25 cellular contexts compared by ENCODE assay signal in the genomic region with DNA sequence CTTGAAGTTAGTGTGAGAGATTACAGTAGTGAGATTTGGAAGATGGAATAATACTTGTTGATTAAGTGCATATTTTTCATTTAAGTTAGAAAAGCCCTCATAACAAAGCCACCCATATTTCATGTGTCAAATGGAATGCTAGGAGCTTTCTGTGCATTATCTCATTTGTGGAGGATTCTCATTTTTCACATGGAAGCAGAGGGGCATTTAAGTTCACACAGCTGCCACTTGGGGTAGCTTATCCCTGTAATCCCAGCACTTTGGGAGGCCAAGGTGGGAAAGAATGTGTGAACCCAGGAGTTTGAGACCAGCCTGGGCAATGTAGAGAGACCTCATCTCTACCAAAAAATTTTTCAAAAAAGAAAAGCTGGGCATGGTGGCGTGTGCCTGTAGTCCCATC. TPM values are rescaled to one million over a fixed set of nuclear protein-coding genes. Genes with fewer than 3 reads are reported as not detected.
DNase-seq lines count a peak whose midpoint lies in the region; ATAC-seq and TF ChIP-seq lines count a peak whose summit lies in the region.
"Had no signal": no experiment of that assay in that cellular context is flagged by ENCODE, and none has a peak within 500 bp of the region (broad histone marks: within the 10 kb centered on the region; RNA-seq: fewer than 3 reads in every experiment).

No MANE protein-coding gene starts in this region.

- no peak for ATAC-seq in activated naive CD4-positive, alpha-beta T cell treated with anti-CD3 and anti-CD28 coated beads, Interleukin-2, amount 50 U/mL, for 72 hours
- ATAC-seq in psoas muscle = no peak
- no peak for ATAC-seq in GM18519 (IDR thresholded peaks at IDR 0.05; ENCODE audit: low FRiP score, unreplicated experiment)
- ATAC-seq: Panc1 had no signal

- intact Hi-C loops in psoas muscle (cut with DNase I) = loop anchor here in 1 of 2 donors (5.0 kb wide), 1 partner anchor 54 kb away; a partner anchor contains a TSS

- no peak overlapping the region for H3K4me3 Mint-ChIP-seq in chondrocyte (ENCODE audit: unreplicated experiment)
- H3K4me3 Mint-ChIP-seq: activated CD4-positive, alpha-beta T cell treated with anti-CD3 and anti-CD28 coated beads, Interleukin-2, amount 10 ng/mL, durations not matched to agents 7 days and 5 days; neural crest cell had no signal

- no peaks in the 10 kb centered on the region for H3K27me3 Mint-ChIP-seq in chondrocyte (ENCODE audit: low read depth)
- H3K27me3 Mint-ChIP-seq: activated CD4-positive, alpha-beta T cell treated with anti-CD3 and anti-CD28 coated beads, Interleukin-2, amount 10 ng/mL, durations not matched to agents 7 days and 5 days had no signal

- H3K27me3 ChIP-seq in psoas muscle (ENCODE audit: insufficient read depth in 3 of 3, low read length in 2 of 3) (no peaks in the 10 kb centered on the region), WERI-Rb-1 (ENCODE audit: insufficient read depth, low read depth, severe bottlenecking) (no peaks in the 10 kb centered on the region)
- H3K27me3 ChIP-seq: BE2C had no signal

- H3K4me3 ChIP-seq in psoas muscle = no peak overlapping the region
- H3K4me3 ChIP-seq in WERI-Rb-1 (ENCODE audit: low read depth, low read length) = no peak overlapping the region
- H3K4me3 ChIP-seq: GM23248, lung, SK-N-MC had no signal

- no peaks in the 10 kb centered on the region for H3K36me3 ChIP-seq in psoas muscle (ENCODE audit: insufficient read depth in 1 of 2, low read depth in 1 of 2)
- H3K36me3 ChIP-seq in WERI-Rb-1 = 0 out of 2 replicates have a peak, but pooled peaks cover 3% of the 10 kb centered on the region
- H3K36me3 ChIP-seq: BE2C had no signal

- H3K27ac ChIP-seq in psoas muscle (peak overlapping the region; percentile 84), WERI-Rb-1 (no peak overlapping the region)
- H3K27ac ChIP-seq: GM23248, SK-N-MC had no signal

- WGBS in psoas muscle, 3 donors = 72 to 92% (median 85%) methylated on average over 1 of the region's 1 CpG

- H3K4me1 Mint-ChIP-seq in chondrocyte (ENCODE audit: low read depth) = peaks cover 64% of the 10 kb centered on the region

- no peak for DNase-seq in activated naive CD4-positive, alpha-beta T cell treated with anti-CD3 and anti-CD28 coated beads, Interleukin-2, amount 50 U/mL, for 72 hours (ENCODE audit: low spot score in 2 of 2)
- no peak for DNase-seq in activated naive CD4-positive, alpha-beta T cell treated with Interleukin-2 at 50 U/mL for 16 hours
- DNase-seq in NCI-H82 (lab: John Stamatoyannopoulos, UW) (peak; percentile 68), chondrocyte (ENCODE audit: low spot score) (no peak), psoas muscle (no peak), WERI-Rb-1 (no peak), NCI-H2029 (lab: John Stamatoyannopoulos, UW) (no peak)
- DNase-seq: activated CD4-positive, alpha-beta T cell treated with anti-CD3 and anti-CD28 coated beads, Interleukin-2, amount 10 ng/mL, durations not matched to agents 7 days and 5 days; activated CD8-positive, alpha-beta memory T cell treated with anti-CD3 and anti-CD28 coated beads, Interleukin-2, amount 50 U/mL, for 48 hours; activated gamma-delta T cell; anterior cingulate cortex; BE2C; Calu3; DND-41; GM23248; KBM-7; kidney; MM.1S; NCI-H446 treated with DMSO at 0.1 percent for 48 hours; stimulated activated CD8-positive, alpha-beta memory T cell treated with anti-CD3 and anti-CD28 coated beads, Interleukin-4, amount 100 ng/mL, for 48 hours had no signal

- H3K9me3 ChIP-seq in psoas muscle (no peaks in the 10 kb centered on the region), WERI-Rb-1 (ENCODE audit: severe bottlenecking) (no peaks in the 10 kb centered on the region)
- H3K9me3 ChIP-seq: BE2C had no signal

- peak overlapping the region; percentile 24 to 77 for H3K27ac Mint-ChIP-seq in activated naive CD4-positive, alpha-beta T cell treated with anti-CD3 and anti-CD28 coated beads, Interleukin-2, amount 50 U/mL, for 72 hours
- H3K27ac Mint-ChIP-seq in chondrocyte (ENCODE audit: unreplicated experiment) = peak overlapping the region; percentile 15
- H3K27ac Mint-ChIP-seq: activated CD4-positive, alpha-beta T cell treated with anti-CD3 and anti-CD28 coated beads, Interleukin-2, amount 10 ng/mL, durations not matched to agents 7 days and 5 days had no signal

- H3K36me3 Mint-ChIP-seq in activated naive CD4-positive, alpha-beta T cell treated with anti-CD3 and anti-CD28 coated beads, Interleukin-2, amount 50 U/mL, for 72 hours = peaks cover 0 to 17% of the 10 kb centered on the region in 2 donors
- no peaks in the 10 kb centered on the region for H3K36me3 Mint-ChIP-seq in chondrocyte (ENCODE audit: low read depth)

- peaks cover 90% of the 10 kb centered on the region for H3K4me1 ChIP-seq in psoas muscle
- H3K4me1 ChIP-seq: BE2C had no signal

- no peak for TF ChIP-seq CTCF in chondrocyte (IDR thresholded peaks at IDR 0.05)
- no peak for TF ChIP-seq CTCF in psoas muscle (IDR thresholded peaks at IDR 0.05)
- no peak for TF ChIP-seq CTCF in WERI-Rb-1 (IDR thresholded peaks at IDR 0.05; ENCODE audit: low read depth, low read length)

- no peaks in the 10 kb centered on the region for H3K9me3 Mint-ChIP-seq in activated naive CD4-positive, alpha-beta T cell treated with anti-CD3 and anti-CD28 coated beads, Interleukin-2, amount 50 U/mL, for 72 hours
- H3K9me3 Mint-ChIP-seq in chondrocyte (ENCODE audit: low read depth) = no peaks in the 10 kb centered on the region
- H3K9me3 Mint-ChIP-seq: activated CD4-positive, alpha-beta T cell treated with anti-CD3 and anti-CD28 coated beads, Interleukin-2, amount 10 ng/mL, durations not matched to agents 7 days and 5 days; neural crest cell had no signal

RNA-seq across cellular contexts. Expression of a gene that starts 55.2 kb away (rescaled TPM):
- 100 to 1,000 TPM; 283 to 314 TPM for total RNA-seq in activated naive CD4-positive, alpha-beta T cell treated with anti-CD3 and anti-CD28 coated beads, Interleukin-2, amount 50 U/mL, for 72 hours
- total RNA-seq in chondrocyte (204 to 231 TPM (median 216 TPM) in 3 replicates), psoas muscle (100 to 1,000 TPM; 232 to 375 (median 284) TPM)
- polyA plus RNA-seq in psoas muscle = 100 to 1,000 TPM; 206 to 410 (median 369) TPM
